In genomic region chr20:32168184-32168910, GRCh38 we compare ENCODE assay signal across 12 cellular contexts. TPM values are rescaled to one million over a fixed set of nuclear protein-coding genes. Genes with fewer than 3 reads are reported as not detected.
DNase-seq lines count a peak whose midpoint lies in the region; ATAC-seq, FAIRE-seq and TF ChIP-seq lines count a peak whose summit lies in the region.
"Had no signal": no experiment of that assay in that cellular context is flagged by ENCODE, and none has a peak within 500 bp of the region (broad histone marks: within the 10 kb centered on the region; RNA-seq: fewer than 3 reads in every experiment).

No MANE protein-coding gene starts in this region.

- WGBS in H1 (ENCODE audit: extremely low coverage in 1 of 2, insufficient coverage in 1 of 2, insufficient read length in 1 of 2, insufficient replicate concordance in 2 of 2, low coverage in 1 of 2, low lambda C conversion rate in 2 of 2, missing lambda C conversion rate in 1 of 2), 2 experiments = 82% methylated on average over 2 of the region's 2 CpGs; no CpG with 5 or more reads in 1 of the 2 experiments

- DNase-seq in NCI-H748 (lab: John Stamatoyannopoulos, UW; ENCODE audit: unreplicated experiment) (peak; percentile 16), NCI-H748 treated with DMSO at 0.1 percent for 48 hours (lab: John Stamatoyannopoulos, UW) (no peak), NCI-H226 (peak; percentile 29), H1 (ENCODE audit: low read depth in 1 of 2, low spot score in 2 of 2) (no peak), retinal pigment epithelial cell (ENCODE audit: low read depth) (peak; percentile 55)
- no peak for DNase-seq in activated naive CD8-positive, alpha-beta T cell treated with anti-CD3 and anti-CD28 coated beads, Interleukin-2, amount 50 U/mL, for 24 hours
- DNase-seq: anterior cingulate cortex, NCI-H774, transverse colon had no signal

- ATAC-seq in GM18861 (IDR thresholded peaks at IDR 0.05; ENCODE audit: unreplicated experiment) = no peak
- ATAC-seq in HG03520 (IDR thresholded peaks at IDR 0.05; ENCODE audit: unreplicated experiment) = no peak
- no peak for ATAC-seq in activated naive CD8-positive, alpha-beta T cell treated with anti-CD3 and anti-CD28 coated beads, Interleukin-2, amount 50 U/mL, for 24 hours

- no peak overlapping the region for H2BK5ac ChIP-seq in H1 (ENCODE audit: low read depth, low read length)

- CTCF ChIA-PET in H1 (lab: Charles Lee; ENCODE audit: partially characterized antibody) = interaction anchor here (0.6 kb wide), 1 partner anchor 238 kb away, joined by 3 read pairs; no protein-coding TSS in a partner anchor

- H3K79me2 ChIP-seq in H1 (ENCODE audit: control insufficient read depth in 1 of 2, insufficient read depth in 2 of 2, low read length in 2 of 2) = no peaks in the 10 kb centered on the region

- no peak overlapping the region for H2BK120ac ChIP-seq in H1 (replicated peaks; ENCODE audit: low read depth, low read length)

- H2BK15ac ChIP-seq in H1 (ENCODE audit: low read length) = no peak overlapping the region

- H3K23ac ChIP-seq in H1 (ENCODE audit: insufficient read length) = no peak overlapping the region

- peak overlapping the region; percentile 20 to 21; a peak in 1 of 4 replicates for H3K4me2 ChIP-seq in H1 (ENCODE audit: insufficient read depth in 1 of 2, low read depth in 2 of 2, low read length in 2 of 2)

- H4K8ac ChIP-seq in H1 (ENCODE audit: extremely low read depth, insufficient read depth, low read length) = no peak overlapping the region

- H2AFZ ChIP-seq in H1 (ENCODE audit: low read length) = no peak overlapping the region

- no peak overlapping the region for H3K56ac ChIP-seq in H1 (replicated peaks; ENCODE audit: insufficient read length, low read depth, low read length)

- POLR2A ChIA-PET in H1 (lab: Charles Lee; ENCODE audit: partially characterized antibody) = interaction anchor here (1.0 kb wide), 1 partner anchor 24 kb away, joined by 4 read pairs; no protein-coding TSS in a partner anchor

- H2BK12ac ChIP-seq in H1 (ENCODE audit: low read depth, low read length) = no peak overlapping the region

- peaks cover 0 to 4% of the 10 kb centered on the region in 2 experiments for H4K20me1 ChIP-seq in H1 (replicated peaks in 1 of 2; ENCODE audit: control insufficient read depth in 1 of 2, insufficient read depth in 2 of 2, low read length in 2 of 2)

- peaks cover 8 to 14% (median 11%) of the 10 kb centered on the region in 4 experiments; a peak in 7 of 8 replicates for H3K36me3 ChIP-seq in H1 (ENCODE audit: control insufficient read depth in 2 of 4, insufficient read depth in 4 of 4, low read length in 3 of 4)

- no peak overlapping the region for H3K4me3 ChIP-seq in H1 (ENCODE audit: extremely low read depth in 1 of 4, insufficient read depth in 2 of 4, low read depth in 3 of 4, low read length in 4 of 4)
- H3K4me3 ChIP-seq in retinal pigment epithelial cell (ENCODE audit: low read length) = no peak overlapping the region
- H3K4me3 ChIP-seq: transverse colon had no signal

- no peaks in the 10 kb centered on the region for H3K23me2 ChIP-seq in H1 (ENCODE audit: low read depth, low read length)

- no peak for TF ChIP-seq POLR2A in H1 (IDR thresholded peaks at IDR 0.05; ENCODE audit: control extremely low read depth in 1 of 2, low read depth in 2 of 2, low read length in 2 of 2)

- H3K79me1 ChIP-seq in H1 (ENCODE audit: low read depth, low read length) = no peaks in the 10 kb centered on the region

- TF ChIP-seq EP300 in H1 (IDR thresholded peaks at IDR 0.05; ENCODE audit: borderline replicate concordance in 1 of 2, low read depth in 2 of 2, low read length in 2 of 2) = no peak

- H3K4me1 ChIP-seq in H1 (replicated peaks in 1 of 4; ENCODE audit: control insufficient read depth in 3 of 4, insufficient read depth in 4 of 4, low read length in 3 of 4) = peaks cover 0 to 7% (median 3%) of the 10 kb centered on the region in 4 experiments; a peak in 3 of 7 replicates
- H3K4me1 ChIP-seq: transverse colon had no signal

- H3K14ac ChIP-seq in H1 (ENCODE audit: insufficient read length) = no peak overlapping the region

- H3K4me1 Mint-ChIP-seq in activated naive CD8-positive, alpha-beta T cell treated with anti-CD3 and anti-CD28 coated beads, Interleukin-2, amount 50 U/mL, for 24 hours = no peaks in the 10 kb centered on the region

- no peaks in the 10 kb centered on the region for H3K27me3 Mint-ChIP-seq in activated naive CD8-positive, alpha-beta T cell treated with anti-CD3 and anti-CD28 coated beads, Interleukin-2, amount 50 U/mL, for 24 hours

- H3K9me3 Mint-ChIP-seq in activated naive CD8-positive, alpha-beta T cell treated with anti-CD3 and anti-CD28 coated beads, Interleukin-2, amount 50 U/mL, for 24 hours = no peaks in the 10 kb centered on the region
- H3K9me3 Mint-ChIP-seq: T-helper 2 cell treated with Interferon-gamma antibody and Interleukin-4, amounts not matched to agents 5 μg/mL and 100 μg/mL, for 36 hours had no signal

- no peak overlapping the region for H3K4ac ChIP-seq in H1 (replicated peaks; ENCODE audit: insufficient read length, low read depth, low read length)

- H2AK5ac ChIP-seq in H1 (ENCODE audit: low read depth, low read length) = no peak overlapping the region

- H3K9ac ChIP-seq in H1 (replicated peaks in 1 of 4; ENCODE audit: extremely low read depth in 1 of 4, low read depth in 3 of 4, low read length in 3 of 4) = no peak overlapping the region

- no peaks in the 10 kb centered on the region for H3K9me3 ChIP-seq in H1 (ENCODE audit: insufficient read depth in 2 of 2, low read depth in 1 of 2, low read length in 1 of 2)
- H3K9me3 ChIP-seq: transverse colon had no signal

- H3K27ac ChIP-seq in H1 (ENCODE audit: low read depth, low read length) = no peak overlapping the region
- H3K27ac ChIP-seq: transverse colon had no signal

- H3K18ac ChIP-seq in H1 (ENCODE audit: extremely low read depth, low read length) = no peak overlapping the region

- no peak overlapping the region for H3K27ac Mint-ChIP-seq in activated naive CD8-positive, alpha-beta T cell treated with anti-CD3 and anti-CD28 coated beads, Interleukin-2, amount 50 U/mL, for 24 hours
- H3K27ac Mint-ChIP-seq: T-helper 2 cell treated with Interferon-gamma antibody and Interleukin-4, amounts not matched to agents 5 μg/mL and 100 μg/mL, for 36 hours had no signal

- H3K36me3 Mint-ChIP-seq in activated naive CD8-positive, alpha-beta T cell treated with anti-CD3 and anti-CD28 coated beads, Interleukin-2, amount 50 U/mL, for 24 hours (ENCODE audit: low read depth) = peaks cover 28% of the 10 kb centered on the region

- peak; percentile 92 for FAIRE-seq in H1 (lab: Jason Lieb, UNC)

- TF ChIP-seq CTCF in H1 (IDR thresholded peaks at IDR 0.05; ENCODE audit: control extremely low read depth in 1 of 3, insufficient read depth in 1 of 3, low read depth in 1 of 3, low read length in 3 of 3) (no peak), retinal pigment epithelial cell (conservative IDR thresholded peaks at IDR 0.05; ENCODE audit: low read depth, low read length) (no peak)

- no peaks in the 10 kb centered on the region for H3K27me3 ChIP-seq in H1 (replicated peaks in 1 of 4; ENCODE audit: control insufficient read depth in 3 of 4, extremely low read depth in 1 of 4, insufficient read depth in 3 of 4, low read length in 3 of 4)
- H3K27me3 ChIP-seq: transverse colon had no signal

- no peak overlapping the region for H4K5ac ChIP-seq in H1 (ENCODE audit: insufficient read length, low read depth, low read length)

- no peak for TF ChIP-seq RAD21 in H1 (IDR thresholded peaks at IDR 0.05 in 1 of 2, conservative IDR thresholded peaks at IDR 0.05 in 1 of 2; ENCODE audit: low read depth in 2 of 2, low read length in 2 of 2)

- H2BK20ac ChIP-seq in H1 (ENCODE audit: low read length) = no peak overlapping the region

- H4K91ac ChIP-seq in H1 (replicated peaks; ENCODE audit: insufficient read length, low read length) = no peak overlapping the region

- H3K4me3 Mint-ChIP-seq in activated naive CD8-positive, alpha-beta T cell treated with anti-CD3 and anti-CD28 coated beads, Interleukin-2, amount 50 U/mL, for 24 hours = no peak overlapping the region
- H3K4me3 Mint-ChIP-seq: T-helper 2 cell treated with Interferon-gamma antibody and Interleukin-4, amounts not matched to agents 5 μg/mL and 100 μg/mL, for 36 hours had no signal

RNA-seq across cellular contexts. Expression of gene PLAGL2, which starts 39.2 kb away (rescaled TPM):
- total RNA-seq in H1 (2021; fragmentation: NEBNext Ultra II Directional; extraction: Animal tissue kit (Norgen Biotek cat#: 25700)) = 25.4 and 26.1 TPM in 2 replicates
- polyA plus RNA-seq in H1 (2011; rRNA removed) = 20.6 and 26.7 TPM in 2 replicates
- 13.6 TPM for polyA plus RNA-seq in H1 (2011; cell fraction: cytosol; rRNA removed)
- polyA plus RNA-seq in H1 (2011; cell fraction: nucleus; rRNA removed) = 16.7 TPM
- 23.8 to 28.5 TPM (median 26.4 TPM) in 4 replicates for polyA plus RNA-seq in H1 (2012, experiment 1 of 2)
- 20.3 TPM for polyA plus RNA-seq in H1 (2012, experiment 2 of 2)
- 19.4 TPM for polyA plus RNA-seq in H1 (2013, experiment 1 of 2)
- polyA plus RNA-seq in H1 (2013, experiment 2 of 2) = 19.7 TPM
- polyA minus RNA-seq in H1 (2011; rRNA and poly(A)+ RNA removed) = 26.9 and 28.7 TPM in 2 replicates
- 20.6 TPM for polyA minus RNA-seq in H1 (2011; cell fraction: cytosol; rRNA and poly(A)+ RNA removed)
- polyA minus RNA-seq in H1 (2011; cell fraction: nucleus; rRNA and poly(A)+ RNA removed) = 18.4 TPM

RNA-seq across cellular contexts. Expression of gene POFUT1, which starts 39.3 kb away (rescaled TPM):
- 24.4 and 24.5 TPM in 2 replicates for total RNA-seq in H1 (2021; fragmentation: NEBNext Ultra II Directional; extraction: Animal tissue kit (Norgen Biotek cat#: 25700))
- polyA plus RNA-seq in H1 (2011; rRNA removed) = 19.4 and 23.5 TPM in 2 replicates
- polyA plus RNA-seq in H1 (2011; cell fraction: cytosol; rRNA removed) = 23.1 TPM
- 27.9 TPM for polyA plus RNA-seq in H1 (2011; cell fraction: nucleus; rRNA removed)
- 19.9 to 22.6 TPM (median 21.3 TPM) in 4 replicates for polyA plus RNA-seq in H1 (2012, experiment 1 of 2)
- polyA plus RNA-seq in H1 (2012, experiment 2 of 2) = 21.9 TPM
- polyA plus RNA-seq in H1 (2013, experiment 1 of 2) = 27.9 TPM
- 31.3 TPM for polyA plus RNA-seq in H1 (2013, experiment 2 of 2)
- 30.4 and 33.9 TPM in 2 replicates for polyA minus RNA-seq in H1 (2011; rRNA and poly(A)+ RNA removed)
- polyA minus RNA-seq in H1 (2011; cell fraction: cytosol; rRNA and poly(A)+ RNA removed) = 22.5 TPM
- polyA minus RNA-seq in H1 (2011; cell fraction: nucleus; rRNA and poly(A)+ RNA removed) = 26.9 TPM

RNA-seq across cellular contexts. Expression of gene TM9SF4, which starts 58.8 kb away (rescaled TPM):
- 38.4 and 40.5 TPM in 2 replicates for total RNA-seq in H1 (2021; fragmentation: NEBNext Ultra II Directional; extraction: Animal tissue kit (Norgen Biotek cat#: 25700))
- polyA plus RNA-seq in H1 (2011; rRNA removed) = 68.7 and 72.0 TPM in 2 replicates
- polyA plus RNA-seq in H1 (2011; cell fraction: cytosol; rRNA removed) = 63.3 TPM
- 96.5 TPM for polyA plus RNA-seq in H1 (2011; cell fraction: nucleus; rRNA removed)
- polyA plus RNA-seq in H1 (2012, experiment 1 of 2) = 51.4 to 59.5 TPM (median 54.3 TPM) in 4 replicates
- polyA plus RNA-seq in H1 (2012, experiment 2 of 2) = 40.2 TPM
- 80.9 TPM for polyA plus RNA-seq in H1 (2013, experiment 1 of 2)
- 72.3 TPM for polyA plus RNA-seq in H1 (2013, experiment 2 of 2)
- polyA minus RNA-seq in H1 (2011; rRNA and poly(A)+ RNA removed) = 102 and 111 TPM in 2 replicates
- 55.7 TPM for polyA minus RNA-seq in H1 (2011; cell fraction: cytosol; rRNA and poly(A)+ RNA removed)
- polyA minus RNA-seq in H1 (2011; cell fraction: nucleus; rRNA and poly(A)+ RNA removed) = 83.1 TPM

Comparison
In these comparisons a context has a peak if more than half of its experiments do, and no peak if none do; other contexts are left out.
1. DNase-seq: peak in NCI-H748 (single experiment), NCI-H226 (single experiment) and retinal pigment epithelial cell (single experiment); none in NCI-H748 treated with DMSO at 0.1 percent for 48 hours (single experiment), H1 (0 of 2) and activated naive CD8-positive, alpha-beta T cell treated with anti-CD3 and anti-CD28 coated beads, Interleukin-2, amount 50 U/mL, for 24 hours (single experiment).